ENCODE assay signal across 11 cellular contexts in genomic region chr3:52070724-52071621, GRCh38. TPM values are rescaled to one million over a fixed set of nuclear protein-coding genes. Genes with fewer than 3 reads are reported as not detected.
DNase-seq lines count a peak whose midpoint lies in the region; ATAC-seq, FAIRE-seq and TF ChIP-seq lines count a peak whose summit lies in the region.
"Had no signal": no experiment of that assay in that cellular context is flagged by ENCODE, and none has a peak within 500 bp of the region (broad histone marks: within the 10 kb centered on the region; RNA-seq: fewer than 3 reads in every experiment).

No MANE protein-coding gene starts in this region.

- intact Hi-C loops in heart left ventricle (cut with DNase I) (loop anchor here in 1 of 10 donors (5.0 kb wide), 1 partner anchor 36 kb away; no protein-coding TSS in a partner anchor), pancreas (cut with DNase I) (no loop called here), A673 (cut with micrococcal nuclease; ENCODE audit: unreplicated experiment) (no loop called here)

- TF ChIP-seq CTCF in heart left ventricle (IDR thresholded peaks at IDR 0.05) (peak in 2 of 12 donors; percentile 28 to 29), pancreas (IDR thresholded peaks at IDR 0.05) (no peak), A673 (conservative IDR thresholded peaks at IDR 0.05; ENCODE audit: low read depth, low read length) (no peak)

- H3K4me1 ChIP-seq in heart left ventricle (peaks cover 0 to 33% (median 21%) of the 10 kb centered on the region in 12 donors), pancreas (no peaks in the 10 kb centered on the region), A673 (ENCODE audit: insufficient read depth, low read length, poor library complexity, severe bottlenecking) (no peaks in the 10 kb centered on the region)

- POLR2A ChIA-PET in A673 (lab: Charles Lee; ENCODE audit: low non-redundant PET) = no interaction called here

- no peak for FAIRE-seq in pancreas (lab: Jason Lieb, UNC)

- H3K27ac ChIP-seq in heart left ventricle (peak overlapping the region; percentile 80 to 92 (median 85)), pancreas (no peak overlapping the region), A673 (ENCODE audit: low read depth, low read length, poor library complexity, severe bottlenecking) (no peak overlapping the region)

- peak; percentile 67 for DNase-seq in Ammon's horn (ENCODE audit: low spot score)
- DNase-seq in T1000 (lab: John Stamatoyannopoulos, UW) = peak; percentile 69
- DNase-seq in heart left ventricle = peak in 4 of 5 donors; percentile 56 to 83 (median 69)
- no peak for DNase-seq in pancreas
- no peak for DNase-seq in NCI-H524 treated with DMSO at 0.1 percent for 48 hours (lab: John Stamatoyannopoulos, UW)
- DNase-seq in A673 (ENCODE audit: low spot score) = no peak
- no peak for DNase-seq in NCI-H226
- DNase-seq: occipital lobe, SHP77 had no signal

- H3K27me3 ChIP-seq in heart left ventricle = no peaks in the 10 kb centered on the region
- no peaks in the 10 kb centered on the region for H3K27me3 ChIP-seq in pancreas
- no peaks in the 10 kb centered on the region for H3K27me3 ChIP-seq in A673 (replicated peaks; ENCODE audit: insufficient read depth, low read depth, low read length, poor library complexity)

- no TSS peak for BruUV-seq in A673 (replicated peaks; lab: Mats Ljungman, UMichigan)

- ATAC-seq in heart left ventricle (peak; percentile 86 to 92 (median 88)), pancreas (peak; percentile 29 to 60 (median 52)), HG02588 (IDR thresholded peaks at IDR 0.05; ENCODE audit: unreplicated experiment) (no peak)
- ATAC-seq: GM23338 had no signal

- H3K9me3 ChIP-seq in heart left ventricle (no peaks in the 10 kb centered on the region), pancreas (no peaks in the 10 kb centered on the region), A673 (ENCODE audit: low read depth, low read length, poor library complexity, severe bottlenecking) (no peaks in the 10 kb centered on the region)

- H3K36me3 ChIP-seq in heart left ventricle (no peaks in the 10 kb centered on the region), pancreas (no peaks in the 10 kb centered on the region), A673 (ENCODE audit: insufficient read depth, low read length, poor library complexity, severe bottlenecking) (no peaks in the 10 kb centered on the region)

- 49 to 65% (median 52%) methylated on average over 16 to 22 of the region's 22 CpGs for WGBS in heart left ventricle, 4 donors
- 81 to 85% methylated on average over 22 of the region's 22 CpGs for WGBS in pancreas, 2 donors

- TF ChIP-seq POLR2A in heart left ventricle (IDR thresholded peaks at IDR 0.05) = peak in 1 of 2 donors; percentile 27

- CTCF ChIA-PET in A673 (lab: Charles Lee) = no interaction called here

- no peak overlapping the region for H3K4me3 ChIP-seq in heart left ventricle
- H3K4me3 ChIP-seq in pancreas = no peak overlapping the region
- H3K4me3 ChIP-seq in A673 (ENCODE audit: low read depth, low read length, poor library complexity, severe bottlenecking) = no peak overlapping the region
- H3K4me3 ChIP-seq: GM23338 had no signal

RNA-seq across cellular contexts. Expression of gene DUSP7, which starts 14.6 kb away (rescaled TPM):
- total RNA-seq in heart left ventricle (10 to 100 TPM; 14.5 to 33.2 (median 20.7) TPM), pancreas (1 to 10 TPM; 2.8 to 7.6 (median 4.6) TPM), A673 (2021) (17.2 and 20.1 TPM in 2 replicates)
- polyA plus RNA-seq in heart left ventricle (10 to 100 TPM in 1 of 2 donors, 1 to 10 TPM in 1; 9.2 to 26.1 TPM), pancreas (1 to 10 TPM; 2.6 to 6.2 TPM)

Comparison
In these comparisons a context has a peak if more than half of its experiments do, and no peak if none do; other contexts are left out.
1. DNase-seq: peak in Ammon's horn (single experiment), T1000 (single experiment) and heart left ventricle (4 of 5); none in pancreas (0 of 6), NCI-H524 treated with DMSO at 0.1 percent for 48 hours (single experiment), A673 (single experiment) and NCI-H226 (single experiment).
2. H3K27ac ChIP-seq: peak in heart left ventricle (12 of 12); none in pancreas (0 of 4) and A673 (single experiment).